In genomic region chrX:9635368-9635767, GRCh38 we compare ENCODE assay signal across 12 cellular contexts.
"Had no signal": no experiment of that assay in that cellular context is flagged by ENCODE, and none has a peak within 500 bp of the region (broad histone marks: within the 10 kb centered on the region; RNA-seq: fewer than 3 reads in every experiment).

No MANE protein-coding gene starts in this region.

- H3K4me1 Mint-ChIP-seq: nephron progenitor cell had no signal

- H3K27ac ChIP-seq: skin epidermis, tibial nerve had no signal

- H3K27me3 Mint-ChIP-seq: activated naive CD4-positive, alpha-beta T cell treated with anti-CD3 and anti-CD28 coated beads, Interleukin-2, amount 10 ng/mL, durations not matched to agents 7 days and 5 days; dendritic cell treated with granulocyte-macrophage colony-stimulating factor and Interleukin-4, amounts not matched to agents 40 ng/mL and 50 ng/mL, for 4 days had no signal

- H3K4me3 ChIP-seq: skin epidermis, tibial nerve had no signal

- DNase-seq: activated CD4-positive, alpha-beta T cell treated with anti-CD3 and anti-CD28 coated beads for 48 hours; activated CD8-positive, alpha-beta memory T cell treated with anti-CD3 and anti-CD28 coated beads for 24 hours; activated naive CD4-positive, alpha-beta T cell treated with anti-CD3 and anti-CD28 coated beads, Interleukin-2, amount 10 ng/mL, durations not matched to agents 7 days and 5 days; glutamatergic neuron; left colon; nephron progenitor cell had no signal

- H3K9me3 Mint-ChIP-seq: activated naive CD4-positive, alpha-beta T cell treated with anti-CD3 and anti-CD28 coated beads, Interleukin-2, amount 10 ng/mL, durations not matched to agents 7 days and 5 days; activated T-helper 2 cell treated with anti-CD3 and anti-CD28 coated beads, Interferon-gamma antibody, Interleukin-2, Interleukin-4, amounts not matched to agents 10 μg/mL and 5 μg/mL and 100 μg/mL, durations not matched to agents 14 hours and 24 hours and 36 hours; dendritic cell treated with granulocyte-macrophage colony-stimulating factor and Interleukin-4, amounts not matched to agents 40 ng/mL and 50 ng/mL, for 4 days; WTC11 had no signal

- ATAC-seq: left colon, SK-N-SH treated with all-trans-retinoic acid at 6 μM for 48 hours, WTC11 had no signal

- H3K27ac Mint-ChIP-seq: activated naive CD4-positive, alpha-beta T cell treated with anti-CD3 and anti-CD28 coated beads, Interleukin-2, amount 10 ng/mL, durations not matched to agents 7 days and 5 days; activated T-helper 2 cell treated with anti-CD3 and anti-CD28 coated beads, Interferon-gamma antibody, Interleukin-2, Interleukin-4, amounts not matched to agents 10 μg/mL and 5 μg/mL and 100 μg/mL, durations not matched to agents 14 hours and 24 hours and 36 hours; dendritic cell treated with granulocyte-macrophage colony-stimulating factor and Interleukin-4, amounts not matched to agents 40 ng/mL and 50 ng/mL, for 4 days; nephron progenitor cell; WTC11 had no signal

- H3K4me3 Mint-ChIP-seq: activated naive CD4-positive, alpha-beta T cell treated with anti-CD3 and anti-CD28 coated beads, Interleukin-2, amount 10 ng/mL, durations not matched to agents 7 days and 5 days; dendritic cell treated with granulocyte-macrophage colony-stimulating factor and Interleukin-4, amounts not matched to agents 40 ng/mL and 50 ng/mL, for 4 days; nephron progenitor cell; WTC11 had no signal

- H3K36me3 ChIP-seq: tibial nerve had no signal

- H3K27me3 ChIP-seq: tibial nerve had no signal

- H3K4me1 ChIP-seq: tibial nerve had no signal

- H3K36me3 Mint-ChIP-seq: activated naive CD4-positive, alpha-beta T cell treated with anti-CD3 and anti-CD28 coated beads, Interleukin-2, amount 10 ng/mL, durations not matched to agents 7 days and 5 days; WTC11 had no signal

- H3K9me3 ChIP-seq: tibial nerve had no signal
